Comparison of ENCODE assay signal across 5 cellular contexts in the genomic region with DNA sequence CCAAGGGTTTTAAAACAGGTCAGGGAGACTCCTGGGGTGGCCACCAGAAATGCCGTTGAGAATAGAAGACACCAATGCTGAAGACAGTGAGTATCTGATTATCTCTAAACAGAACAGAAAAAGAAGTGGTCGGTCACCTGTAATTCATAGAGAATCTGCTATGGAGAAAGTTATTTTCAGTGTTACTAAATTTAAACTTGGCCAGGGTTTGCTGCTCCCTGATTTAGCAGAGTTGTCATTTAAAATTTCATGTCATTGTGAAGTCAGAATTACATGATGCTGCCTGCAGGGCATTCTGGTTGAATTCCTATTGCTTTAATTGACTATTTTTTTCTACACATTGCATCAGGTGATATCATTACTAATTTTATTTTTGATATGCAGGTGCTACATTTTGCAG.
"Had no signal": no experiment of that assay in that cellular context is flagged by ENCODE, and none has a peak within 500 bp of the region (broad histone marks: within the 10 kb centered on the region; RNA-seq: fewer than 3 reads in every experiment).

No MANE protein-coding gene starts in this region.

- H2AFZ ChIP-seq: GM23338 had no signal

- ATAC-seq: GM23338, K562 had no signal

- H3K4me3 ChIP-seq: GM23338, K562 had no signal

- DNase-seq: H9, HCEC 1CT, IMR-90 had no signal
